9 cellular contexts compared by ENCODE assay signal in genomic region chr11:118224512-118225180, GRCh38. TPM values are rescaled to one million over a fixed set of nuclear protein-coding genes. Genes with fewer than 3 reads are reported as not detected.
DNase-seq lines count a peak whose midpoint lies in the region; ATAC-seq and TF ChIP-seq lines count a peak whose summit lies in the region.
"Had no signal": no experiment of that assay in that cellular context is flagged by ENCODE, and none has a peak within 500 bp of the region (broad histone marks: within the 10 kb centered on the region; RNA-seq: fewer than 3 reads in every experiment).

JAML (minus strand) TSS chr11:118225011; CDS start chr11:118214866, 10,145 bp downstream.

- BruUV-seq in OCI-LY7 (replicated peaks; lab: Mats Ljungman, UMichigan): no TSS peak

- peak within 1 kb of the TSS; percentile 59; the same call in 1 of the 2 replicates for H2AFZ ChIP-seq in OCI-LY7 (ENCODE audit: low read length)

- H3K4me3 ChIP-seq in OCI-LY7 (ENCODE audit: low read depth, low read length, poor library complexity, severe bottlenecking): no peak within 1 kb of the TSS

- CTCF ChIA-PET in OCI-LY7 (lab: Charles Lee; ENCODE audit: unreplicated experiment): interaction anchor here (1.0 kb wide), 1 partner anchor 10 kb away, joined by 4 read pairs; no protein-coding TSS in a partner anchor

- H3K79me2 ChIP-seq in OCI-LY7 (ENCODE audit: insufficient read depth, low read depth, low read length): no peaks in the 10 kb centered on the region

- H3K4me1 ChIP-seq in OCI-LY7 (ENCODE audit: insufficient read depth, low read length, poor library complexity, severe bottlenecking): peaks cover 21% of the 10 kb centered on the region

- POLR2A ChIA-PET in OCI-LY7 (lab: Charles Lee): interaction anchor here (0.6 to 1.4 kb wide), 5 partner anchors 10 to 260 kb away, joined by 3 to 13 read pairs (median 3); no protein-coding TSS in a partner anchor

- intact Hi-C loops in OCI-LY7 (cut with micrococcal nuclease; ENCODE audit: unreplicated experiment): no loop called here

- peak within 1 kb of the TSS; percentile 10; the same call in 1 of the 2 replicates for H3K4me2 ChIP-seq in OCI-LY7 (ENCODE audit: low read length)

- H3K36me3 ChIP-seq in OCI-LY7 (ENCODE audit: insufficient read depth, low read length): no peaks in the 10 kb centered on the region

- no peak within 1 kb of the TSS for H3K27ac ChIP-seq in OCI-LY7 (ENCODE audit: low read depth, low read length, poor library complexity, severe bottlenecking)

- no peaks in the 10 kb centered on the region for H3K9me2 ChIP-seq in OCI-LY7 (ENCODE audit: insufficient read depth, low read length)

- peak; percentile 51 for DNase-seq in OCI-LY7 (ENCODE audit: low spot score)
- peak in 1 of 2 donors; percentile 68 for DNase-seq in activated naive CD4-positive, alpha-beta T cell treated with anti-CD3 and anti-CD28 coated beads, Interleukin-2, amount 50 U/mL, for 72 hours (ENCODE audit: low spot score in 2 of 2)
- peak; percentile 37 for DNase-seq in stimulated activated CD4-positive, alpha-beta T cell treated with anti-CD3 and anti-CD28 coated beads, Interleukin-2, amount 100 ng/mL, for 4 hours (ENCODE audit: low read depth)
- DNase-seq in middle frontal gyrus (ENCODE audit: extremely low spot score, low spot score): no peak
- no peak for DNase-seq in DMS53 treated with DMSO at 0.1 percent for 48 hours (lab: John Stamatoyannopoulos, UW; ENCODE audit: unreplicated experiment)
- no peak for DNase-seq in COR-L47 (lab: John Stamatoyannopoulos, UW)
- DNase-seq: HCEC 1CT had no signal

- no peaks in the 10 kb centered on the region for H3K9me3 ChIP-seq in OCI-LY7 (ENCODE audit: low read length)

- peak; percentile 67 for ATAC-seq in GM19372 (IDR thresholded peaks at IDR 0.05; ENCODE audit: low read depth, unreplicated experiment)
- ATAC-seq in activated naive CD4-positive, alpha-beta T cell treated with anti-CD3 and anti-CD28 coated beads, Interleukin-2, amount 50 U/mL, for 72 hours: peak; percentile 70 to 82
- no peak for ATAC-seq in GM19397 (IDR thresholded peaks at IDR 0.05; ENCODE audit: unreplicated experiment)

- peak within 1 kb of the TSS in 1 of 2 donors; percentile 95 for H3K27ac Mint-ChIP-seq in activated naive CD4-positive, alpha-beta T cell treated with anti-CD3 and anti-CD28 coated beads, Interleukin-2, amount 50 U/mL, for 72 hours

- peaks cover 0 to 5% of the 10 kb centered on the region in 2 donors for H3K9me3 Mint-ChIP-seq in activated naive CD4-positive, alpha-beta T cell treated with anti-CD3 and anti-CD28 coated beads, Interleukin-2, amount 50 U/mL, for 72 hours

- no peak for TF ChIP-seq CTCF in OCI-LY7 (conservative IDR thresholded peaks at IDR 0.05; ENCODE audit: low read length)

- H3K36me3 Mint-ChIP-seq in activated naive CD4-positive, alpha-beta T cell treated with anti-CD3 and anti-CD28 coated beads, Interleukin-2, amount 50 U/mL, for 72 hours: peaks cover 61 to 72% of the 10 kb centered on the region in 2 donors

- no peaks in the 10 kb centered on the region for H4K20me1 ChIP-seq in OCI-LY7 (ENCODE audit: insufficient read depth, low read length)

RNA-seq across cellular contexts. Expression of gene JAML, which starts in this region (rescaled TPM):
- 0.73 and 1.4 TPM in 2 replicates for total RNA-seq in OCI-LY7 (2014; rRNA removed; shearing (Covaris generic))
- 0.63 and 0.74 TPM in 2 replicates for total RNA-seq in OCI-LY7 (2022)
- total RNA-seq in activated naive CD4-positive, alpha-beta T cell treated with anti-CD3 and anti-CD28 coated beads, Interleukin-2, amount 50 U/mL, for 72 hours: 100 to 1,000 TPM; 125 to 239 TPM

Comparison
In these comparisons a context has a peak if more than half of its experiments do, and no peak if none do; other contexts are left out.
1. RNA of gene JAML (total RNA-seq): 125 to 239 TPM in activated naive CD4-positive, alpha-beta T cell treated with anti-CD3 and anti-CD28 coated beads, Interleukin-2, amount 50 U/mL, for 72 hours; 0.63 to 1.4 TPM in OCI-LY7; every median in the first group is over 10 times any median in the second.
2. DNase-seq: peak in OCI-LY7 (single experiment) and stimulated activated CD4-positive, alpha-beta T cell treated with anti-CD3 and anti-CD28 coated beads, Interleukin-2, amount 100 ng/mL, for 4 hours (single experiment); none in middle frontal gyrus (single experiment), DMS53 treated with DMSO at 0.1 percent for 48 hours (single experiment) and COR-L47 (single experiment).